Comparison of ENCODE assay signal across 18 cellular contexts in the genomic region with DNA sequence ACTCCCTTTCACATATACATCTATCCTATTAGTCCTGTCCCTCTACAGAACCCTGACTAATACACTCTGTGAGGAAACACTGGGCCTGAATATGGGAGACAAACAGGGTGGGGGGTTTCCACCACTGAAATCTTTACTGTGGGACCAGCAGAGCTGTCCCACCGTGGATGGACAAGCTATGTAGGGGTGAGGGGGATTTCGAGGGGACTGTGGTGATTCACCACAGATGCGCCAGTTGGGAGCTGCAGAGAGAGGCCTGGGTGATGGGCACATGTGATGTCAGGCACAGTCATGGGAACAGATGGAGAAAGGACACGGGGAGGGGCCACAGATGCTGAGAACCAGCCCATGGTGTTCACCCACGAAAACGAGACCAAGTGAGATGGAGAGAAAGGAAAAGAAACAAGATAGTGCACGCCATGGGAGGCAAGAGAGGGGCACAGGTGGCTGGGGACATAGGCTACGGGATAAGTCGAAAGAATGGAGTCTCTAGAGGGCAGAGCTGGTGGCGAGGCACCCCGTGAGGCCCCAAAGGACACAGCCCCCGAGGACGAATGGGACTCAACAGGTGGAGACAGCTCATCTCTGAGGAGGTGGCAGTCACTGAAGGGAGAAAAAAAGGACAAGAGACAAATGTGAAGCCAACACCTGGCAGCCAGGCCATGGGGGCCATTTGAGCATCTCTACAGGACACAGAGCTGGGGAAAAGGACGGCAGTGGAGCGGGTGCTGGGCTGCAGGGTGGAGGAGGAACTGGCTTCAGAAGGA. TPM values are rescaled to one million over a fixed set of nuclear protein-coding genes. Genes with fewer than 3 reads are reported as not detected.
DNase-seq lines count a peak whose midpoint lies in the region; ATAC-seq and TF ChIP-seq lines count a peak whose summit lies in the region.
"Had no signal": no experiment of that assay in that cellular context is flagged by ENCODE, and none has a peak within 500 bp of the region (broad histone marks: within the 10 kb centered on the region; RNA-seq: fewer than 3 reads in every experiment).

No MANE protein-coding gene starts in this region.

- DNase-seq in IMR-90 = no peak
- no peak for DNase-seq in breast epithelium (ENCODE audit: low spot score in 2 of 2)
- peak; percentile 20 for DNase-seq in mesenchymal stem cell
- DNase-seq in T-cell = no peak
- DNase-seq: activated CD4-positive, CD25-positive, alpha-beta regulatory T cell; activated CD8-positive, alpha-beta T cell treated with anti-CD3 and anti-CD28 coated beads for 36 hours; activated naive CD8-positive, alpha-beta T cell treated with anti-CD3 and anti-CD28 coated beads, Interleukin-2, amount 10 ng/mL, durations not matched to agents 7 days and 5 days; left lung; NCI-H1694 treated with DMSO at 0.1 percent for 48 hours; NCI-H226; stimulated activated CD4-positive, alpha-beta T cell treated with anti-CD3 and anti-CD28 coated beads, Interleukin-15, amount 100 ng/mL, for 24 hours; tibial artery had no signal

- H2BK15ac ChIP-seq in IMR-90 (ENCODE audit: low read depth, low read length) = peak overlapping the region; percentile 71; the same call in 2 of the 3 replicates
- H2BK15ac ChIP-seq in mesenchymal stem cell (ENCODE audit: low read depth, poor library complexity, severe bottlenecking) = no peak overlapping the region

- peak overlapping the region; percentile 76 to 96 for H2BK12ac ChIP-seq in mesenchymal stem cell (ENCODE audit: low read length in 2 of 2)

- H3K56ac ChIP-seq in IMR-90 (ENCODE audit: extremely low read depth, insufficient read depth, low read length) = no peak overlapping the region

- H3K4me3 Mint-ChIP-seq in T-cell = no peak overlapping the region
- H3K4me3 Mint-ChIP-seq: activated CD8-positive, alpha-beta T cell treated with anti-CD3 and anti-CD28 coated beads for 36 hours; activated naive CD8-positive, alpha-beta T cell treated with anti-CD3 and anti-CD28 coated beads, Interleukin-2, amount 10 ng/mL, durations not matched to agents 7 days and 5 days; activated T-helper 1 cell treated with anti-CD3 and anti-CD28 coated beads, Interleukin-12 subunit alpha, Interleukin-12 subunit beta, Interleukin-2, Interleukin-4 antibody, amounts not matched to agents 30 ng/mL and 10 ng/mL and 1 ng/mL, durations not matched to agents 14 hours and 24 hours and 36 hours; brain had no signal

- H3K36me3 ChIP-seq in IMR-90 (ENCODE audit: control insufficient read depth, insufficient read depth, low read length) = peaks cover 4% of the 10 kb centered on the region; the same call in 1 of the 2 replicates
- no peaks in the 10 kb centered on the region for H3K36me3 ChIP-seq in breast epithelium
- H3K36me3 ChIP-seq in mesenchymal stem cell (ENCODE audit: control insufficient read depth in 1 of 2, insufficient read depth in 2 of 2, low read depth in 1 of 2, low read length in 2 of 2) = no peaks in the 10 kb centered on the region
- H3K36me3 ChIP-seq: left lung, tibial artery had no signal

- no peaks in the 10 kb centered on the region for H3K27me3 Mint-ChIP-seq in T-cell
- H3K27me3 Mint-ChIP-seq: activated CD8-positive, alpha-beta T cell treated with anti-CD3 and anti-CD28 coated beads for 36 hours; activated naive CD8-positive, alpha-beta T cell treated with anti-CD3 and anti-CD28 coated beads, Interleukin-2, amount 10 ng/mL, durations not matched to agents 7 days and 5 days had no signal

- no peak for ATAC-seq in IMR-90 (ENCODE audit: low read depth)
- no peak for ATAC-seq in T-cell (replicated peaks in 1 of 4)
- no peak for ATAC-seq in GM18867 (IDR thresholded peaks at IDR 0.05; ENCODE audit: unreplicated experiment)
- ATAC-seq in GM21381 (IDR thresholded peaks at IDR 0.05; ENCODE audit: unreplicated experiment) = no peak
- ATAC-seq in HG03045 (IDR thresholded peaks at IDR 0.05; ENCODE audit: unreplicated experiment) = no peak
- ATAC-seq: activated CD8-positive, alpha-beta T cell treated with anti-CD3 and anti-CD28 coated beads for 36 hours; left lung had no signal

- POLR2A ChIA-PET in IMR-90 (lab: Charles Lee; ENCODE audit: unreplicated experiment) = no interaction called here
- POLR2A ChIA-PET in T-cell (lab: Charles Lee) = no interaction called here

- H2BK5ac ChIP-seq in IMR-90 (ENCODE audit: low read depth, low read length, poor library complexity, severe bottlenecking) = peak overlapping the region; percentile 92
- H2BK5ac ChIP-seq in mesenchymal stem cell (ENCODE audit: low read depth, low read length, poor library complexity, severe bottlenecking) = no peak overlapping the region

- H3K9me3 Mint-ChIP-seq in T-cell = no peaks in the 10 kb centered on the region
- H3K9me3 Mint-ChIP-seq: activated CD8-positive, alpha-beta T cell treated with anti-CD3 and anti-CD28 coated beads for 36 hours; activated naive CD8-positive, alpha-beta T cell treated with anti-CD3 and anti-CD28 coated beads, Interleukin-2, amount 10 ng/mL, durations not matched to agents 7 days and 5 days; activated T-helper 1 cell treated with anti-CD3 and anti-CD28 coated beads, Interleukin-12 subunit alpha, Interleukin-12 subunit beta, Interleukin-2, Interleukin-4 antibody, amounts not matched to agents 30 ng/mL and 10 ng/mL and 1 ng/mL, durations not matched to agents 14 hours and 24 hours and 36 hours; brain had no signal

- H4K8ac ChIP-seq in IMR-90 (ENCODE audit: low read depth in 2 of 2, low read length in 2 of 2) (peak overlapping the region; percentile 40 to 53; a peak in 3 of 4 replicates), mesenchymal stem cell (ENCODE audit: low read length) (peak overlapping the region; percentile 70)

- H2BK20ac ChIP-seq in IMR-90 (ENCODE audit: low read depth, low read length) = peak overlapping the region; percentile 73

- WGBS in IMR-90 (ENCODE audit: extremely low coverage in 2 of 2, insufficient read length in 1 of 2), 2 experiments = 96% methylated on average over 11 of the region's 15 CpGs; no CpG with 5 or more reads in 1 of the 2 experiments
- 95% methylated on average over 15 of the region's 15 CpGs for WGBS in mesenchymal stem cell

- H3K14ac ChIP-seq in IMR-90 (replicated peaks; ENCODE audit: low read depth, low read length) (peak overlapping the region; percentile 76), mesenchymal stem cell (ENCODE audit: low read length in 2 of 2) (no peak overlapping the region)

- in situ Hi-C loops in IMR-90 (cut with MboI; ENCODE audit: low sequenced_read_pairs) = no loop called here

- H3K27ac Mint-ChIP-seq in T-cell = no peak overlapping the region
- H3K27ac Mint-ChIP-seq: activated CD8-positive, alpha-beta T cell treated with anti-CD3 and anti-CD28 coated beads for 36 hours; activated naive CD8-positive, alpha-beta T cell treated with anti-CD3 and anti-CD28 coated beads, Interleukin-2, amount 10 ng/mL, durations not matched to agents 7 days and 5 days; activated T-helper 1 cell treated with anti-CD3 and anti-CD28 coated beads, Interleukin-12 subunit alpha, Interleukin-12 subunit beta, Interleukin-2, Interleukin-4 antibody, amounts not matched to agents 30 ng/mL and 10 ng/mL and 1 ng/mL, durations not matched to agents 14 hours and 24 hours and 36 hours had no signal

- peak overlapping the region; percentile 96 for H2BK120ac ChIP-seq in IMR-90 (ENCODE audit: low read depth, low read length)
- H2BK120ac ChIP-seq in mesenchymal stem cell (ENCODE audit: low read depth, low read length) = peak overlapping the region; percentile 73

- H4K20me1 ChIP-seq in IMR-90 (ENCODE audit: insufficient read depth, low read length) = no peaks in the 10 kb centered on the region

- H2AK5ac ChIP-seq in IMR-90 (ENCODE audit: low read depth, low read length) (peak overlapping the region; percentile 96), mesenchymal stem cell (ENCODE audit: low read length, severe bottlenecking) (peak overlapping the region; percentile 78)

- H3K79me1 ChIP-seq in IMR-90 (ENCODE audit: low read depth in 1 of 2, low read length in 2 of 2) (peaks cover 37 to 67% of the 10 kb centered on the region in 2 experiments), mesenchymal stem cell (replicated peaks; ENCODE audit: low read length, poor library complexity, severe bottlenecking) (peaks cover 9% of the 10 kb centered on the region)

- peak overlapping the region; percentile 95 for H4K91ac ChIP-seq in IMR-90 (ENCODE audit: insufficient read depth, low read depth, low read length)
- H4K91ac ChIP-seq in mesenchymal stem cell (ENCODE audit: low read length) = peak overlapping the region; percentile 91

- H3K23ac ChIP-seq in IMR-90 (ENCODE audit: low read depth, low read length) (peak overlapping the region; percentile 70; the same call in 1 of the 2 replicates), mesenchymal stem cell (ENCODE audit: low read length in 2 of 2) (peak overlapping the region in 1 of 2 experiments; percentile 57)

- peaks cover 22% of the 10 kb centered on the region for H3K36me3 Mint-ChIP-seq in T-cell
- H3K36me3 Mint-ChIP-seq: activated naive CD8-positive, alpha-beta T cell treated with anti-CD3 and anti-CD28 coated beads, Interleukin-2, amount 10 ng/mL, durations not matched to agents 7 days and 5 days had no signal

- H3K4me2 ChIP-seq in IMR-90 (ENCODE audit: low read depth, low read length) = no peak overlapping the region
- H3K4me2 ChIP-seq in mesenchymal stem cell (ENCODE audit: low read length, poor library complexity, severe bottlenecking) = no peak overlapping the region

- H3K9ac ChIP-seq in IMR-90 (ENCODE audit: low read depth, low read length) (no peak overlapping the region), mesenchymal stem cell (ENCODE audit: low read length) (no peak overlapping the region)

- intact Hi-C loops in IMR-90 (cut with micrococcal nuclease) = no loop called here
- intact Hi-C loops in breast epithelium (cut with DNase I; ENCODE audit: low total_unique reads) = no loop called here

- H3K27me3 ChIP-seq in IMR-90 (ENCODE audit: control insufficient read depth, insufficient read depth, low read length) (no peaks in the 10 kb centered on the region), breast epithelium (no peaks in the 10 kb centered on the region), mesenchymal stem cell (ENCODE audit: control insufficient read depth in 1 of 2, insufficient read depth in 1 of 2, low read length in 2 of 2) (no peaks in the 10 kb centered on the region)
- H3K27me3 ChIP-seq: left lung, tibial artery had no signal

- H2AK9ac ChIP-seq in IMR-90 (replicated peaks; ENCODE audit: low read depth, low read length, poor library complexity) = peak overlapping the region; percentile 17

- H3K4me1 ChIP-seq in IMR-90 (ENCODE audit: control insufficient read depth, insufficient read depth, low read length) (peaks cover 49% of the 10 kb centered on the region), breast epithelium (no peaks in the 10 kb centered on the region), mesenchymal stem cell (ENCODE audit: control insufficient read depth, insufficient read depth, low read depth, low read length) (peaks cover 15% of the 10 kb centered on the region)

- no peak overlapping the region for H3K4me3 ChIP-seq in IMR-90 (ENCODE audit: insufficient read depth, low read depth, low read length)
- no peak overlapping the region for H3K4me3 ChIP-seq in breast epithelium
- H3K4me3 ChIP-seq in mesenchymal stem cell (ENCODE audit: insufficient read depth in 1 of 2, low read depth in 1 of 2, low read length in 2 of 2) = no peak overlapping the region
- H3K4me3 ChIP-seq: left lung, tibial artery had no signal

- TF ChIP-seq POLR2A in IMR-90 (IDR thresholded peaks at IDR 0.05; ENCODE audit: low read depth, low read length) (no peak), breast epithelium (IDR thresholded peaks at IDR 0.05) (no peak)

- peaks cover 0 to 2% (median 0%) of the 10 kb centered on the region in 3 donors for H3K4me1 Mint-ChIP-seq in T-cell
- H3K4me1 Mint-ChIP-seq: activated naive CD8-positive, alpha-beta T cell treated with anti-CD3 and anti-CD28 coated beads, Interleukin-2, amount 10 ng/mL, durations not matched to agents 7 days and 5 days had no signal

- dilution Hi-C loops in IMR-90 (cut with HindIII; ENCODE audit: low sequenced_read_pairs, unreplicated experiment) = no loop called here

- H3K9me3 ChIP-seq in IMR-90 (ENCODE audit: control insufficient read depth, insufficient read depth, low read length) (no peaks in the 10 kb centered on the region), breast epithelium (no peaks in the 10 kb centered on the region), mesenchymal stem cell (ENCODE audit: control insufficient read depth, low read length) (no peaks in the 10 kb centered on the region)
- H3K9me3 ChIP-seq: left lung, tibial artery had no signal

- H3K4ac ChIP-seq in IMR-90 (ENCODE audit: low read depth, low read length) = peak overlapping the region; percentile 93
- peak overlapping the region; percentile 81 to 90 for H3K4ac ChIP-seq in mesenchymal stem cell (ENCODE audit: low read depth in 1 of 2, low read length in 2 of 2)

- TF ChIP-seq RAD21 in IMR-90 (IDR thresholded peaks at IDR 0.05; ENCODE audit: low read length) = no peak

- H3K18ac ChIP-seq in IMR-90 (ENCODE audit: low read depth, low read length) (peak overlapping the region; percentile 98), mesenchymal stem cell (ENCODE audit: low read depth in 1 of 2, low read length in 2 of 2) (peak overlapping the region; percentile 89 to 92)

- CTCF ChIA-PET in IMR-90 (lab: Yijun Ruan, JAX) (no interaction called here), T-cell (lab: Charles Lee) (no interaction called here)

- H4K5ac ChIP-seq in IMR-90 (ENCODE audit: low read depth, low read length) = peak overlapping the region; percentile 90

- TF ChIP-seq CTCF in IMR-90 (conservative IDR thresholded peaks at IDR 0.05; ENCODE audit: low read depth, low read length) = no peak
- TF ChIP-seq CTCF in breast epithelium (IDR thresholded peaks at IDR 0.05) = no peak

- H2AFZ ChIP-seq in IMR-90 (replicated peaks; ENCODE audit: low read length, poor library complexity) (no peak overlapping the region), mesenchymal stem cell (ENCODE audit: low read depth, low read length) (no peak overlapping the region)

- H3K9me1 ChIP-seq in IMR-90 (ENCODE audit: insufficient read depth, low read length) = peaks cover 31% of the 10 kb centered on the region

- no TSS peak for BruUV-seq in IMR-90 (replicated peaks; lab: Mats Ljungman, UMichigan)

- H3K27ac ChIP-seq in IMR-90 (ENCODE audit: insufficient read depth, low read length) (peak overlapping the region; percentile 73), breast epithelium (peak overlapping the region; percentile 13 to 38), mesenchymal stem cell (ENCODE audit: low read length, poor library complexity, severe bottlenecking) (no peak overlapping the region), temporal lobe (ENCODE audit: low read depth, low read length) (peak overlapping the region; percentile 9)
- H3K27ac ChIP-seq: tibial artery had no signal

RNA-seq across cellular contexts. Expression of a gene that starts 10.4 kb away (rescaled TPM):
- total RNA-seq in IMR-90 (2012; rRNA removed) (0.90 and 1.1 TPM in 2 replicates), breast epithelium (10 to 100 TPM in 1 of 3 donors, 1 to 10 TPM in 2; 2.5 to 13.4 (median 2.6) TPM), temporal lobe (1.5 TPM), T-cell (1 to 10 TPM in 3 of 5 donors, under 1 TPM in 2; 0.47 to 2.8 (median 1.2) TPM)
- polyA plus RNA-seq in IMR-90 (2012; rRNA removed) = 0.17 and 0.46 TPM in 2 replicates
- 0.02 and 0.03 TPM in 2 replicates for polyA plus RNA-seq in IMR-90 (2012; cell fraction: cytosol; rRNA removed)
- polyA plus RNA-seq in IMR-90 (2012; cell fraction: nucleus; rRNA removed; ENCODE audit: low replicate concordance) = 0.17 and 0.94 TPM in 2 replicates
- 0.43 TPM for polyA plus RNA-seq in mesenchymal stem cell (2013, experiment 1 of 2)
- polyA plus RNA-seq in mesenchymal stem cell (2013, experiment 2 of 2) = 0.37 TPM

RNA-seq across cellular contexts. Expression of a gene that starts 30.1 kb away (rescaled TPM):
- 22.2 and 26.9 TPM in 2 replicates for total RNA-seq in IMR-90 (2012; rRNA removed)
- polyA plus RNA-seq in IMR-90 (2012; rRNA removed) = 27.6 and 31.3 TPM in 2 replicates
- polyA plus RNA-seq in IMR-90 (2012; cell fraction: cytosol; rRNA removed) = 22.6 and 41.6 TPM in 2 replicates
- 23.6 and 31.1 TPM in 2 replicates for polyA plus RNA-seq in IMR-90 (2012; cell fraction: nucleus; rRNA removed; ENCODE audit: low replicate concordance)
- 100 to 1,000 TPM in 1 of 3 donors, 10 to 100 TPM in 2; 23.7 to 124 (median 56.4) TPM for total RNA-seq in breast epithelium
- polyA plus RNA-seq in mesenchymal stem cell (2013, experiment 1 of 2) = 141 TPM
- 139 TPM for polyA plus RNA-seq in mesenchymal stem cell (2013, experiment 2 of 2)
- total RNA-seq in temporal lobe = 30.2 TPM
- total RNA-seq in T-cell = 10 to 100 TPM in 3 of 5 donors, 1 to 10 TPM in 2; 4.1 to 21.5 (median 12.4) TPM
